Comparison of ENCODE assay signal across 12 cellular contexts in the genomic region with DNA sequence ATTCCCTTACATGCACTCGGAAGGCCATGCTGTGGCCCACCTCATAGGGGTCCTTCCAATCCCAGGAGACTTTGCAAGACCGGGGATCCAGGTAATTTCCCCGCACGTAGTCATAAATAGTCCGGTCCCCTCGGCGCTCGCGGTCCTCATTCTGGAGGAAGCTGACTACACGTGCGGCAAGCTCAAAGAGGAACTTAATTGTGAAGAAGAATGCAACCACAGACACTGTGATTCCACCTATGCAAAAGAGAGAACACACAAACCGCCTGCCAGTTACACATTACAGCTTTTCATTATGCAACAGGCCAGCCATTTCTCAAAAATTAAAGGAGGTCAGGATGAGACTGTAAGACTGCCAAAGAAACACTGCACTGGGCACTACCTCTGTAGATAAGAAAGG. TPM values are rescaled to one million over a fixed set of nuclear protein-coding genes. Genes with fewer than 3 reads are reported as not detected.
DNase-seq lines count a peak whose midpoint lies in the region; ATAC-seq lines count a peak whose summit lies in the region.
"Had no signal": no experiment of that assay in that cellular context is flagged by ENCODE, and none has a peak within 500 bp of the region (broad histone marks: within the 10 kb centered on the region; RNA-seq: fewer than 3 reads in every experiment).

No MANE protein-coding gene starts in this region.

- peaks cover 17% of the 10 kb centered on the region for H3K36me3 Mint-ChIP-seq in activated naive CD4-positive, alpha-beta T cell treated with anti-CD3 and anti-CD28 coated beads for 36 hours (ENCODE audit: low read depth)
- peaks cover 62% of the 10 kb centered on the region for H3K36me3 Mint-ChIP-seq in T-cell

- H3K27ac Mint-ChIP-seq in activated naive CD4-positive, alpha-beta T cell treated with anti-CD3 and anti-CD28 coated beads for 36 hours = peak overlapping the region; percentile 27
- H3K27ac Mint-ChIP-seq in T-cell = peak overlapping the region; percentile 49 to 73
- no peak overlapping the region for H3K27ac Mint-ChIP-seq in stimulated activated naive CD8-positive, alpha-beta T cell treated with anti-CD3 and anti-CD28 coated beads, Interleukin-15, amount 100 ng/mL, for 72 hours

- no peaks in the 10 kb centered on the region for H3K27me3 Mint-ChIP-seq in activated naive CD4-positive, alpha-beta T cell treated with anti-CD3 and anti-CD28 coated beads for 36 hours (ENCODE audit: low read depth)
- no peaks in the 10 kb centered on the region for H3K27me3 Mint-ChIP-seq in T-cell
- H3K27me3 Mint-ChIP-seq in stimulated activated naive CD8-positive, alpha-beta T cell treated with anti-CD3 and anti-CD28 coated beads, Interleukin-15, amount 100 ng/mL, for 72 hours = no peaks in the 10 kb centered on the region

- H3K4me3 Mint-ChIP-seq in activated naive CD4-positive, alpha-beta T cell treated with anti-CD3 and anti-CD28 coated beads for 36 hours = no peak overlapping the region
- H3K4me3 Mint-ChIP-seq in T-cell = peak overlapping the region in 1 of 3 donors; percentile 40
- no peak overlapping the region for H3K4me3 Mint-ChIP-seq in stimulated activated naive CD8-positive, alpha-beta T cell treated with anti-CD3 and anti-CD28 coated beads, Interleukin-15, amount 100 ng/mL, for 72 hours

- POLR2A ChIA-PET in T-cell (lab: Charles Lee) = interaction anchor here (0.6 kb wide), 2 partner anchors 237 to 1143 kb away, joined by 3 to 4 read pairs; no protein-coding TSS in a partner anchor

- CTCF ChIA-PET in activated naive CD4-positive, alpha-beta T cell treated with anti-CD3 and anti-CD28 coated beads for 36 hours (lab: Charles Lee) = interaction anchor here (1.3 kb wide), 1 partner anchor 75 kb away, joined by 4 read pairs; no protein-coding TSS in a partner anchor
- CTCF ChIA-PET in T-cell (lab: Charles Lee) = interaction anchor here in 1 of 2 donors (1.1 kb wide), 1 partner anchor 33 kb away, joined by 4 read pairs; no protein-coding TSS in a partner anchor

- peak; percentile 41 for DNase-seq in activated naive CD4-positive, alpha-beta T cell treated with anti-CD3 and anti-CD28 coated beads for 36 hours
- no peak for DNase-seq in activated naive CD4-positive, alpha-beta T cell treated with Interleukin-2 at 50 U/mL for 16 hours
- peak in 8 of 34 experiments; percentile 2 to 38 (median 4) for DNase-seq in T-cell
- DNase-seq in stimulated activated naive CD8-positive, alpha-beta T cell treated with anti-CD3 and anti-CD28 coated beads, Interleukin-15, amount 100 ng/mL, for 72 hours = peak in 1 of 2 donors; percentile 11
- DNase-seq in HCEC 1CT = no peak
- DNase-seq in hepatic stellate cell (ENCODE audit: low spot score) = no peak
- DNase-seq: activated CD4-positive, alpha-beta T cell treated with anti-CD3 and anti-CD28 coated beads, Interleukin-2, amount 50 U/mL, for 4 hours; dorsolateral prefrontal cortex; retina had no signal

- no peaks in the 10 kb centered on the region for H3K9me3 Mint-ChIP-seq in activated naive CD4-positive, alpha-beta T cell treated with anti-CD3 and anti-CD28 coated beads for 36 hours
- no peaks in the 10 kb centered on the region for H3K9me3 Mint-ChIP-seq in T-cell
- H3K9me3 Mint-ChIP-seq in stimulated activated naive CD8-positive, alpha-beta T cell treated with anti-CD3 and anti-CD28 coated beads, Interleukin-15, amount 100 ng/mL, for 72 hours = no peaks in the 10 kb centered on the region

- peaks cover 19% of the 10 kb centered on the region for H3K4me1 Mint-ChIP-seq in activated naive CD4-positive, alpha-beta T cell treated with anti-CD3 and anti-CD28 coated beads for 36 hours (ENCODE audit: low read depth)
- peaks cover 22 to 34% (median 26%) of the 10 kb centered on the region in 3 donors for H3K4me1 Mint-ChIP-seq in T-cell
- H3K4me1 Mint-ChIP-seq in stimulated activated naive CD8-positive, alpha-beta T cell treated with anti-CD3 and anti-CD28 coated beads, Interleukin-15, amount 100 ng/mL, for 72 hours = peaks cover 22% of the 10 kb centered on the region

- ATAC-seq in HG03354 (IDR thresholded peaks at IDR 0.05; ENCODE audit: poor library complexity, severe bottlenecking, unreplicated experiment) (peak; percentile 68), T-cell (replicated peaks in 1 of 4) (peak in 3 of 4 experiments; percentile 37 to 63 (median 47)), GM21723 (IDR thresholded peaks at IDR 0.05; ENCODE audit: unreplicated experiment) (no peak)
- peak; percentile 76 for ATAC-seq in stimulated activated naive CD8-positive, alpha-beta T cell treated with anti-CD3 and anti-CD28 coated beads, Interleukin-15, amount 100 ng/mL, for 72 hours
- ATAC-seq: gastroesophageal sphincter had no signal

- intact Hi-C loops in activated naive CD4-positive, alpha-beta T cell treated with anti-CD3 and anti-CD28 coated beads for 36 hours (cut with micrococcal nuclease) = no loop called here

RNA-seq across cellular contexts. Expression of gene AREL1, which starts 28.4 kb away (rescaled TPM):
- 10 to 100 TPM; 29.1 to 29.5 TPM for total RNA-seq in activated naive CD4-positive, alpha-beta T cell treated with anti-CD3 and anti-CD28 coated beads for 36 hours
- total RNA-seq in T-cell = 10 to 100 TPM; 38.7 to 46.2 (median 42.3) TPM

RNA-seq across cellular contexts. Expression of gene FCF1, which starts 28.5 kb away (rescaled TPM):
- 10 to 100 TPM; 83.8 to 87.5 TPM for total RNA-seq in activated naive CD4-positive, alpha-beta T cell treated with anti-CD3 and anti-CD28 coated beads for 36 hours
- 10 to 100 TPM; 38.8 to 48.8 (median 44.8) TPM for total RNA-seq in T-cell

Comparison
In these comparisons a context has a peak if more than half of its experiments do, and no peak if none do; other contexts are left out.
1. H3K27ac Mint-ChIP-seq: peak in activated naive CD4-positive, alpha-beta T cell treated with anti-CD3 and anti-CD28 coated beads for 36 hours (single experiment) and T-cell (2 of 2); none in stimulated activated naive CD8-positive, alpha-beta T cell treated with anti-CD3 and anti-CD28 coated beads, Interleukin-15, amount 100 ng/mL, for 72 hours (0 of 2).